In genomic region chr22:21628386-21629261, GRCh38 we compare ENCODE assay signal across 8 cellular contexts. TPM values are rescaled to one million over a fixed set of nuclear protein-coding genes. Genes with fewer than 3 reads are reported as not detected.
DNase-seq lines count a peak whose midpoint lies in the region; ATAC-seq and TF ChIP-seq lines count a peak whose summit lies in the region.

No MANE protein-coding gene starts in this region.

- DNase-seq in AG09309 (ENCODE audit: low read depth) (no peak), astrocyte of the spinal cord (ENCODE audit: low read depth, low spot score) (no peak), lower lobe of right lung (no peak), DMS53 treated with DMSO at 0.1 percent for 48 hours (lab: John Stamatoyannopoulos, UW; ENCODE audit: unreplicated experiment) (no peak)
- no peak for DNase-seq in activated effector memory CD4-positive, alpha-beta T cell treated with Interleukin-2 at 50 U/mL for 16 hours

- H3K36me3 ChIP-seq in lower lobe of right lung = peaks cover 15% of the 10 kb centered on the region
- peaks cover 2% of the 10 kb centered on the region for H3K36me3 ChIP-seq in urinary bladder (ENCODE audit: insufficient read depth)

- H3K27ac ChIP-seq in lower lobe of right lung (peak overlapping the region; percentile 82), urinary bladder (ENCODE audit: low read depth) (peak overlapping the region; percentile 44)

- TF ChIP-seq CTCF in AG09309 (IDR thresholded peaks at IDR 0.05; ENCODE audit: control insufficient read depth, insufficient read depth, low read depth, low read length, missing control alignments) (no peak), astrocyte of the spinal cord (IDR thresholded peaks at IDR 0.05; ENCODE audit: low read depth, low read length) (no peak), lower lobe of right lung (IDR thresholded peaks at IDR 0.05) (no peak)

- in situ Hi-C loops in astrocyte of the spinal cord (cut with HindIII; ENCODE audit: low sequenced_read_pairs) = no loop called here

- H3K4me3 ChIP-seq in AG09309 (ENCODE audit: control insufficient read depth, low read depth, low read length) (peak overlapping the region; percentile 93), astrocyte of the spinal cord (ENCODE audit: low read depth, low read length) (peak overlapping the region; percentile 89), lower lobe of right lung (peak overlapping the region; percentile 98), urinary bladder (ENCODE audit: low read depth, low read length) (peak overlapping the region; percentile 93)

- ATAC-seq in HG02970 (IDR thresholded peaks at IDR 0.05; ENCODE audit: low FRiP score, unreplicated experiment) = peak; percentile 4
- ATAC-seq in lower lobe of right lung = peak; percentile 1 to 2
- no peak for ATAC-seq in HG03520 (IDR thresholded peaks at IDR 0.05; ENCODE audit: unreplicated experiment)

- H3K9me3 ChIP-seq in lower lobe of right lung = no peaks in the 10 kb centered on the region

- 73% methylated on average over 74 of the region's 74 CpGs for WGBS in urinary bladder

- H3K27me3 ChIP-seq in lower lobe of right lung (ENCODE audit: low read depth) = no peaks in the 10 kb centered on the region

- H3K4me1 ChIP-seq in lower lobe of right lung = peaks cover 35% of the 10 kb centered on the region
- H3K4me1 ChIP-seq in urinary bladder (ENCODE audit: insufficient read depth) = no peaks in the 10 kb centered on the region

- intact Hi-C loops in lower lobe of right lung (cut with DNase I) = no loop called here

RNA-seq across cellular contexts. Expression of gene YDJC, which starts 1.2 kb away (rescaled TPM):
- total RNA-seq in lower lobe of right lung (13.1 TPM), urinary bladder (3.7 TPM)
- polyA plus RNA-seq in urinary bladder = 26.4 TPM

RNA-seq across cellular contexts. Expression of gene CCDC116, which starts 3.9 kb away (rescaled TPM):
- total RNA-seq in lower lobe of right lung (0.41 TPM), urinary bladder (0.53 TPM)
- 0.37 TPM for polyA plus RNA-seq in urinary bladder

RNA-seq across cellular contexts. Expression of gene SDF2L1, which starts 13.5 kb away (rescaled TPM):
- 36.1 TPM for total RNA-seq in lower lobe of right lung
- total RNA-seq in urinary bladder = 5.1 TPM
- 58.0 TPM for polyA plus RNA-seq in urinary bladder

RNA-seq across cellular contexts. Expression of gene PPIL2, which starts 37.2 kb away (rescaled TPM):
- total RNA-seq in lower lobe of right lung = 38.1 TPM
- total RNA-seq in urinary bladder = 26.8 TPM
- polyA plus RNA-seq in urinary bladder = 26.3 TPM
